In genomic region chr5:41087461-41087860, GRCh38 we compare ENCODE assay signal across 20 cellular contexts.
DNase-seq lines count a peak whose midpoint lies in the region; ATAC-seq lines count a peak whose summit lies in the region.
"Had no signal": no experiment of that assay in that cellular context is flagged by ENCODE, and none has a peak within 500 bp of the region (broad histone marks: within the 10 kb centered on the region; RNA-seq: fewer than 3 reads in every experiment).

No MANE protein-coding gene starts in this region.

- no peak overlapping the region for H3K9ac ChIP-seq in adipocyte (ENCODE audit: low read length)
- H3K9ac ChIP-seq: BLaER1, KMS-11 had no signal

- no peak overlapping the region for H3K27ac Mint-ChIP-seq in activated naive CD4-positive, alpha-beta T cell treated with anti-CD3 and anti-CD28 coated beads, Interleukin-2, amount 10 ng/mL, durations not matched to agents 7 days and 5 days
- H3K27ac Mint-ChIP-seq: activated CD4-positive, alpha-beta memory T cell treated with anti-CD3 and anti-CD28 coated beads for 36 hours had no signal

- H3K27me3 Mint-ChIP-seq in activated naive CD4-positive, alpha-beta T cell treated with anti-CD3 and anti-CD28 coated beads, Interleukin-2, amount 10 ng/mL, durations not matched to agents 7 days and 5 days: no peaks in the 10 kb centered on the region
- H3K27me3 Mint-ChIP-seq: activated CD4-positive, alpha-beta memory T cell treated with anti-CD3 and anti-CD28 coated beads for 36 hours had no signal

- H3K36me3 ChIP-seq in adipocyte (ENCODE audit: control insufficient read depth, insufficient read depth, low read length, severe bottlenecking): no peaks in the 10 kb centered on the region
- H3K36me3 ChIP-seq: BLaER1, gastroesophageal sphincter had no signal

- no peaks in the 10 kb centered on the region for H3K4me1 Mint-ChIP-seq in activated naive CD4-positive, alpha-beta T cell treated with anti-CD3 and anti-CD28 coated beads, Interleukin-2, amount 10 ng/mL, durations not matched to agents 7 days and 5 days

- DNase-seq in HCEC 1CT (peak; percentile 89), adipocyte (ENCODE audit: low read depth) (peak; percentile 42), fibroblast of peridontal ligament (ENCODE audit: extremely low read depth) (peak; percentile 86), NCI-H526 treated with DMSO at 0.1 percent for 48 hours (lab: John Stamatoyannopoulos, UW) (no peak), KBM-7 (no peak)
- no peak for DNase-seq in activated naive CD4-positive, alpha-beta T cell treated with anti-CD3 and anti-CD28 coated beads, Interleukin-2, amount 10 ng/mL, durations not matched to agents 7 days and 5 days
- DNase-seq: activated CD4-positive, alpha-beta memory T cell treated with anti-CD3 and anti-CD28 coated beads for 36 hours; activated gamma-delta T cell treated with Interleukin-2 at 50 U/mL for 16 hours; central memory CD4-positive, alpha-beta T cell; kidney; MV-4-11; NCI-H2171; NCI-H524 treated with DMSO at 0.1 percent for 48 hours; small intestine; stimulated activated CD4-positive, alpha-beta T cell treated with anti-CD3 and anti-CD28 coated beads, Interleukin-4, amount 100 ng/mL, for 1 hour; stimulated activated naive CD4-positive, alpha-beta T cell had no signal

- CTCF ChIA-PET in activated naive CD4-positive, alpha-beta T cell treated with anti-CD3 and anti-CD28 coated beads, Interleukin-2, amount 10 ng/mL, durations not matched to agents 7 days and 5 days (lab: Charles Lee): no interaction called here

- H3K4me1 ChIP-seq in adipocyte (ENCODE audit: control insufficient read depth, insufficient read depth, low read length): peaks cover 10% of the 10 kb centered on the region
- H3K4me1 ChIP-seq: BLaER1, gastroesophageal sphincter had no signal

- no peak overlapping the region for H3K4me3 ChIP-seq in adipocyte (ENCODE audit: low read length)
- H3K4me3 ChIP-seq: BLaER1, gastroesophageal sphincter had no signal

- H3K9me3 Mint-ChIP-seq in activated naive CD4-positive, alpha-beta T cell treated with anti-CD3 and anti-CD28 coated beads, Interleukin-2, amount 10 ng/mL, durations not matched to agents 7 days and 5 days: peaks cover 1% of the 10 kb centered on the region
- H3K9me3 Mint-ChIP-seq: activated CD4-positive, alpha-beta memory T cell treated with anti-CD3 and anti-CD28 coated beads for 36 hours had no signal

- in situ Hi-C loops in KBM-7 (cut with MboI; ENCODE audit: low pct_unique_long_range_greater_than_20kb, low sequenced_read_pairs): no loop called here

- no peak overlapping the region for H3K4me3 Mint-ChIP-seq in activated naive CD4-positive, alpha-beta T cell treated with anti-CD3 and anti-CD28 coated beads, Interleukin-2, amount 10 ng/mL, durations not matched to agents 7 days and 5 days
- H3K4me3 Mint-ChIP-seq: activated CD4-positive, alpha-beta memory T cell treated with anti-CD3 and anti-CD28 coated beads for 36 hours had no signal

- H3K36me3 Mint-ChIP-seq in activated naive CD4-positive, alpha-beta T cell treated with anti-CD3 and anti-CD28 coated beads, Interleukin-2, amount 10 ng/mL, durations not matched to agents 7 days and 5 days: no peaks in the 10 kb centered on the region
- H3K36me3 Mint-ChIP-seq: activated CD4-positive, alpha-beta memory T cell treated with anti-CD3 and anti-CD28 coated beads for 36 hours had no signal

- ATAC-seq in HG03378 (IDR thresholded peaks at IDR 0.05; ENCODE audit: unreplicated experiment): no peak
- ATAC-seq: gastroesophageal sphincter had no signal

- no peaks in the 10 kb centered on the region for H3K27me3 ChIP-seq in adipocyte (replicated peaks; ENCODE audit: control insufficient read depth, insufficient read depth, low read length)
- H3K27me3 ChIP-seq: BLaER1, gastroesophageal sphincter had no signal

- peaks cover 10% of the 10 kb centered on the region for H3K9me3 ChIP-seq in adipocyte (ENCODE audit: control insufficient read depth, low read length)
- H3K9me3 ChIP-seq: BLaER1, gastroesophageal sphincter had no signal

Comparison
In these comparisons a context has a peak if more than half of its experiments do, and no peak if none do; other contexts are left out.
1. DNase-seq: peak in HCEC 1CT (single experiment), adipocyte (single experiment) and fibroblast of peridontal ligament (single experiment); none in NCI-H526 treated with DMSO at 0.1 percent for 48 hours (single experiment), KBM-7 (single experiment) and activated naive CD4-positive, alpha-beta T cell treated with anti-CD3 and anti-CD28 coated beads, Interleukin-2, amount 10 ng/mL, durations not matched to agents 7 days and 5 days (single experiment).